11 cellular contexts compared by ENCODE assay signal in genomic region chr13:55244991-55245644, GRCh38.
DNase-seq lines count a peak whose midpoint lies in the region; ATAC-seq and TF ChIP-seq lines count a peak whose summit lies in the region.
"Had no signal": no experiment of that assay in that cellular context is flagged by ENCODE, and none has a peak within 500 bp of the region (broad histone marks: within the 10 kb centered on the region; RNA-seq: fewer than 3 reads in every experiment).

No MANE protein-coding gene starts in this region.

- no peaks in the 10 kb centered on the region for H3K9me3 ChIP-seq in DND-41 (ENCODE audit: insufficient read depth, low read length, severe bottlenecking)
- no peaks in the 10 kb centered on the region for H3K9me3 ChIP-seq in RWPE2 (ENCODE audit: severe bottlenecking)
- peaks cover 3% of the 10 kb centered on the region for H3K9me3 ChIP-seq in aorta (ENCODE audit: control insufficient read depth, low read length)

- H3K36me3 ChIP-seq in DND-41 (ENCODE audit: insufficient read depth, low read length), result no peaks in the 10 kb centered on the region
- H3K36me3 ChIP-seq in RWPE2 (ENCODE audit: low read depth), result no peaks in the 10 kb centered on the region
- H3K36me3 ChIP-seq in aorta (ENCODE audit: control insufficient read depth in 1 of 2, insufficient read depth in 2 of 2, low read length in 1 of 2), result no peaks in the 10 kb centered on the region

- H3K4me1 Mint-ChIP-seq in stimulated activated effector memory CD8-positive, alpha-beta T cell treated with anti-CD3 and anti-CD28 coated beads, Interleukin-12 subunit alpha, Interleukin-12 subunit beta, amount 100 ng/mL, for 72 hours, result no peaks in the 10 kb centered on the region
- H3K4me1 Mint-ChIP-seq: activated CD4-positive, alpha-beta memory T cell treated with anti-CD3 and anti-CD28 coated beads, Interleukin-2, amount 10 ng/mL, durations not matched to agents 7 days and 5 days had no signal

- H3K9me3 Mint-ChIP-seq in stimulated activated effector memory CD8-positive, alpha-beta T cell treated with anti-CD3 and anti-CD28 coated beads, Interleukin-12 subunit alpha, Interleukin-12 subunit beta, amount 100 ng/mL, for 72 hours, result peaks cover 9% of the 10 kb centered on the region

- no peak overlapping the region for H3K4me2 ChIP-seq in DND-41 (ENCODE audit: insufficient read depth, low read length)

- H3K36me3 Mint-ChIP-seq in stimulated activated effector memory CD8-positive, alpha-beta T cell treated with anti-CD3 and anti-CD28 coated beads, Interleukin-12 subunit alpha, Interleukin-12 subunit beta, amount 100 ng/mL, for 72 hours, result no peaks in the 10 kb centered on the region

- no peaks in the 10 kb centered on the region for H3K4me1 ChIP-seq in DND-41 (ENCODE audit: insufficient read depth, low read length)
- H3K4me1 ChIP-seq in RWPE2 (ENCODE audit: insufficient read depth, poor library complexity, severe bottlenecking), result no peaks in the 10 kb centered on the region
- no peaks in the 10 kb centered on the region for H3K4me1 ChIP-seq in aorta (ENCODE audit: control insufficient read depth in 1 of 2, insufficient read depth in 2 of 2, low read length in 2 of 2)

- no peak overlapping the region for H3K4me3 ChIP-seq in DND-41 (ENCODE audit: low read depth in 1 of 2, low read length in 2 of 2)
- H3K4me3 ChIP-seq in RWPE2 (ENCODE audit: severe bottlenecking), result no peak overlapping the region
- H3K4me3 ChIP-seq in aorta (ENCODE audit: low read length in 2 of 2), result no peak overlapping the region

- WGBS in aorta, 2 donors, result 52 to 54% methylated on average over 4 of the region's 4 CpGs

- no peaks in the 10 kb centered on the region for H3K27me3 ChIP-seq in DND-41 (ENCODE audit: insufficient read depth, low read length, poor library complexity)
- H3K27me3 ChIP-seq in RWPE2 (ENCODE audit: insufficient read depth, poor library complexity, severe bottlenecking), result no peaks in the 10 kb centered on the region
- no peaks in the 10 kb centered on the region for H3K27me3 ChIP-seq in aorta (ENCODE audit: control insufficient read depth in 1 of 2, insufficient read depth in 2 of 2, low read length in 1 of 2)

- DNase-seq in DND-41, result no peak
- DNase-seq in HK-2 (ENCODE audit: unreplicated experiment), result peak; percentile 2
- DNase-seq in RWPE2 (ENCODE audit: low spot score), result no peak
- DNase-seq in iPS-NIHi7 (ENCODE audit: extremely low spot score), result peak; percentile 41
- DNase-seq in aorta, result no peak
- no peak for DNase-seq in stimulated activated effector memory CD8-positive, alpha-beta T cell treated with anti-CD3 and anti-CD28 coated beads, Interleukin-12 subunit alpha, Interleukin-12 subunit beta, amount 100 ng/mL, for 72 hours (ENCODE audit: low spot score in 2 of 2)
- no peak for DNase-seq in sciatic nerve (ENCODE audit: low spot score)
- DNase-seq: activated CD4-positive, alpha-beta memory T cell treated with anti-CD3 and anti-CD28 coated beads, Interleukin-2, amount 10 ng/mL, durations not matched to agents 7 days and 5 days; amniotic stem cell; substantia nigra had no signal

- H3K27ac Mint-ChIP-seq in stimulated activated effector memory CD8-positive, alpha-beta T cell treated with anti-CD3 and anti-CD28 coated beads, Interleukin-12 subunit alpha, Interleukin-12 subunit beta, amount 100 ng/mL, for 72 hours, result no peak overlapping the region
- H3K27ac Mint-ChIP-seq: activated CD4-positive, alpha-beta memory T cell treated with anti-CD3 and anti-CD28 coated beads, Interleukin-2, amount 10 ng/mL, durations not matched to agents 7 days and 5 days had no signal

- ATAC-seq in DND-41 (ENCODE audit: insufficient read depth, low read depth) (no peak), RWPE2 (ENCODE audit: low read depth) (no peak), aorta (ENCODE audit: low FRiP score) (no peak), sciatic nerve (no peak), HG02678 (IDR thresholded peaks at IDR 0.05; ENCODE audit: unreplicated experiment) (no peak)
- no peak for ATAC-seq in stimulated activated effector memory CD8-positive, alpha-beta T cell treated with anti-CD3 and anti-CD28 coated beads, Interleukin-12 subunit alpha, Interleukin-12 subunit beta, amount 100 ng/mL, for 72 hours

- no peak overlapping the region for H3K9ac ChIP-seq in DND-41 (ENCODE audit: low read depth, low read length)

- TF ChIP-seq CTCF in DND-41 (IDR thresholded peaks at IDR 0.05; ENCODE audit: borderline replicate concordance, extremely low read depth, low read length, poor library complexity, severe bottlenecking) (peak; percentile 55), RWPE2 (IDR thresholded peaks at IDR 0.05; ENCODE audit: poor library complexity, severe bottlenecking) (peak; percentile 28)

- H3K27ac ChIP-seq in DND-41 (ENCODE audit: low read length) (no peak overlapping the region), RWPE2 (ENCODE audit: poor library complexity, severe bottlenecking) (no peak overlapping the region), aorta (ENCODE audit: low read depth in 1 of 2, low read length in 2 of 2) (no peak overlapping the region)

- no peaks in the 10 kb centered on the region for H4K20me1 ChIP-seq in DND-41 (ENCODE audit: insufficient read depth, low read length)

- intact Hi-C loops in aorta (cut with DNase I) (no loop called here), sciatic nerve (cut with DNase I) (no loop called here)

- no peak overlapping the region for H3K4me3 Mint-ChIP-seq in stimulated activated effector memory CD8-positive, alpha-beta T cell treated with anti-CD3 and anti-CD28 coated beads, Interleukin-12 subunit alpha, Interleukin-12 subunit beta, amount 100 ng/mL, for 72 hours
- H3K4me3 Mint-ChIP-seq: activated CD4-positive, alpha-beta memory T cell treated with anti-CD3 and anti-CD28 coated beads, Interleukin-2, amount 10 ng/mL, durations not matched to agents 7 days and 5 days had no signal

- H3K79me2 ChIP-seq in DND-41 (ENCODE audit: insufficient read depth, low read length), result no peaks in the 10 kb centered on the region

- no peak overlapping the region for H2AFZ ChIP-seq in DND-41 (ENCODE audit: low read depth, low read length)

Comparison
In these comparisons a context has a peak if more than half of its experiments do, and no peak if none do; other contexts are left out.
1. DNase-seq: peak in HK-2 (single experiment) and iPS-NIHi7 (single experiment); none in DND-41 (single experiment), RWPE2 (single experiment), aorta (0 of 2), stimulated activated effector memory CD8-positive, alpha-beta T cell treated with anti-CD3 and anti-CD28 coated beads, Interleukin-12 subunit alpha, Interleukin-12 subunit beta, amount 100 ng/mL, for 72 hours (0 of 2) and sciatic nerve (single experiment).